In genomic region chrY:25639852-25640251, GRCh38 we compare ENCODE assay signal across 13 cellular contexts. TPM values are rescaled to one million over a fixed set of nuclear protein-coding genes. Genes with fewer than 3 reads are reported as not detected.
DNase-seq lines count a peak whose midpoint lies in the region; ATAC-seq and TF ChIP-seq lines count a peak whose summit lies in the region.
"Not testable (repeated sequence)": the region's sequence is repeated elsewhere in the genome, so short reads cannot be mapped to it uniquely, and the experiment has no call there.
"Had no signal": no experiment of that assay in that cellular context is flagged by ENCODE, and none has a peak within 500 bp of the region (broad histone marks: within the 10 kb centered on the region; RNA-seq: fewer than 3 reads in every experiment).

No MANE protein-coding gene starts in this region.

- DNase-seq in body of pancreas; left lobe of liver (ENCODE audit: low spot score): not testable (repeated sequence)

- peak; percentile 55 for ATAC-seq in body of pancreas
- ATAC-seq in left lobe of liver: peak; percentile 34

- TF ChIP-seq CTCF in body of pancreas (IDR thresholded peaks at IDR 0.05): not testable (repeated sequence)

- H3K4me3 ChIP-seq in body of pancreas: not testable (repeated sequence)

- H3K27ac ChIP-seq in body of pancreas: not testable (repeated sequence)

- not testable (repeated sequence) for H3K4me1 ChIP-seq in body of pancreas

- intact Hi-C loops in body of pancreas (cut with DNase I): not testable (repeated sequence)

- H3K27me3 ChIP-seq in body of pancreas: not testable (repeated sequence)

- H3K9me3 ChIP-seq in body of pancreas: not testable (repeated sequence)

- WGBS in body of pancreas, 2 donors: no CpG with 5 or more reads among the region's 3 CpGs

- TF ChIP-seq POLR2A in body of pancreas (IDR thresholded peaks at IDR 0.05): not testable (repeated sequence)

- not testable (repeated sequence) for H3K36me3 ChIP-seq in body of pancreas (replicated peaks in 1 of 2; ENCODE audit: insufficient read depth in 1 of 2, low read depth in 2 of 2)

RNA-seq across cellular contexts. Expression of gene CDY1, which starts 17.9 kb away (rescaled TPM):
- total RNA-seq in body of pancreas: not detected
- not detected for total RNA-seq in left lobe of liver
- total RNA-seq: A172; A673; B cell; Caco-2; Calu3; CD4-positive, alpha-beta memory T cell; CD4-positive, alpha-beta T cell; CD4-positive, CD25-positive, alpha-beta regulatory T cell; CD8-positive, alpha-beta memory T cell; CD8-positive, alpha-beta T cell; Daoy had no signal
